23 cellular contexts compared by ENCODE assay signal in the genomic region with DNA sequence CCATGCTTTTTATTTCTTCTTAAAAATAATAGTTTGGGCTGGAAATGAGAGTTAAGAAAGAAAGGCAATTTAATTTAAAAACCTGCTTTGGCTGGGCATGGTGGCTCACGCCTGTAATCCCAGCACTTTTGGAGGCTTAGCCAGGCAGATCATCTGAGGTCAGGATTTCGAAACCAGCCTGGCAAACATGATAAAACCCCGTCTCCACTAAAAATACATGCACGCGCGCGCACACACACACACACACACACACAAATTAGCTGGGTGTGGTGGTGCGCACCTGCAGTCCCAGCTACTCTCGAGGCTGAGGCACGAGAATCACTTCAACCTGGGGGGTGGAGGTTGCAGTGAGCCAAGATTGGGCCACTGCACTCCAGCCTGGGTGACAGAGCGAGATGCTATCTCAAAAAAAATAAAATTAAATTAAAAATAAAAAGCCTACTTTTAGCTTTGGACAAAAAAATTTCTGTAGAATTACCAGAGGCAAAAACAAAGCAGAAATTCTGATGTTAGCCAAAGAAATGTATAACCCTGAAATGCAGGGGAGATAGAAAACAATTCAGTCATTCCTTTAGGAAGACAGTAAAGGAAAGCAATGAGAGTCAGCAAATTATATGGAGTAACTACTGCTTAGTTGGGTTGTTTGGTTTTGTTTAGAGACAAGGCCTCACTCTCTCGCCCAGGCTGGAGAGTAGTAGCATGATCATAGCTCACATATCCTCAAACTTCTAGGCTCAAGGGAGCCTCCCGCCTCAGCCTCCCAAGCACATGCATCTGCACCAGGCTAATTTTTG.
"Had no signal": no experiment of that assay in that cellular context is flagged by ENCODE, and none has a peak within 500 bp of the region (broad histone marks: within the 10 kb centered on the region; RNA-seq: fewer than 3 reads in every experiment).

No MANE protein-coding gene starts in this region.

- H3K36me3 Mint-ChIP-seq: activated CD8-positive, alpha-beta memory T cell treated with anti-CD3 and anti-CD28 coated beads, Interleukin-2, amount 10 ng/mL, durations not matched to agents 7 days and 5 days; activated naive CD8-positive, alpha-beta T cell treated with anti-CD3 and anti-CD28 coated beads for 36 hours; mesothelial cell of epicardium; WTC11 had no signal

- H3K4me1 Mint-ChIP-seq: activated CD4-positive, alpha-beta memory T cell treated with anti-CD3 and anti-CD28 coated beads, Interleukin-2, amount 10 ng/mL, durations not matched to agents 7 days and 5 days; activated CD4-positive, alpha-beta T cell treated with anti-CD3 and anti-CD28 coated beads for 36 hours; activated CD8-positive, alpha-beta memory T cell treated with anti-CD3 and anti-CD28 coated beads, Interleukin-2, amount 10 ng/mL, durations not matched to agents 7 days and 5 days; activated naive CD8-positive, alpha-beta T cell treated with anti-CD3 and anti-CD28 coated beads for 36 hours; activated T-helper 17 cell treated with anti-CD3 and anti-CD28 coated beads, Interleukin-2, amount 50 U/mL, for 72 hours had no signal

- H3K27ac ChIP-seq: cardiac muscle cell, esophagus muscularis mucosa, left lung, parathyroid adenoma, thyroid gland had no signal

- H3K4me3 Mint-ChIP-seq: activated CD4-positive, alpha-beta memory T cell treated with anti-CD3 and anti-CD28 coated beads, Interleukin-2, amount 10 ng/mL, durations not matched to agents 7 days and 5 days; activated CD4-positive, alpha-beta T cell treated with anti-CD3 and anti-CD28 coated beads for 36 hours; activated CD8-positive, alpha-beta memory T cell treated with anti-CD3 and anti-CD28 coated beads, Interleukin-2, amount 10 ng/mL, durations not matched to agents 7 days and 5 days; activated naive CD8-positive, alpha-beta T cell treated with anti-CD3 and anti-CD28 coated beads for 36 hours; activated T-helper 17 cell treated with anti-CD3 and anti-CD28 coated beads, Interleukin-2, amount 50 U/mL, for 72 hours; dendritic cell treated with granulocyte-macrophage colony-stimulating factor and Interleukin-4, amounts not matched to agents 40 ng/mL and 50 ng/mL, for 4 days; mesothelial cell of epicardium; nephron; WTC11 had no signal

- DNase-seq: activated CD4-positive, alpha-beta memory T cell treated with anti-CD3 and anti-CD28 coated beads, Interleukin-2, amount 10 ng/mL, durations not matched to agents 7 days and 5 days; activated CD4-positive, alpha-beta T cell treated with anti-CD3 and anti-CD28 coated beads for 36 hours; activated CD8-positive, alpha-beta memory T cell treated with anti-CD3 and anti-CD28 coated beads, Interleukin-2, amount 10 ng/mL, durations not matched to agents 7 days and 5 days; activated naive CD4-positive, alpha-beta T cell; activated naive CD8-positive, alpha-beta T cell treated with anti-CD3 and anti-CD28 coated beads for 36 hours; amygdala; effector CD8-positive, alpha-beta T cell; hippocampal formation; left lung; stimulated activated CD4-positive, alpha-beta T cell treated with anti-CD3 and anti-CD28 coated beads, Interleukin-12 subunit alpha, Interleukin-12 subunit beta, amount 100 ng/mL, for 4 hours; stimulated activated CD4-positive, alpha-beta T cell treated with anti-CD3 and anti-CD28 coated beads, Interleukin-1b, Interleukin-23, amount 100 ng/mL, for 48 hours; stimulated activated CD8-positive, alpha-beta memory T cell treated with anti-CD3 and anti-CD28 coated beads, Interleukin-4, amount 100 ng/mL, for 48 hours; stimulated activated naive CD4-positive, alpha-beta T cell; T-helper 2 cell; thyroid gland had no signal

- H3K27ac Mint-ChIP-seq: activated CD4-positive, alpha-beta memory T cell treated with anti-CD3 and anti-CD28 coated beads, Interleukin-2, amount 10 ng/mL, durations not matched to agents 7 days and 5 days; activated CD4-positive, alpha-beta T cell treated with anti-CD3 and anti-CD28 coated beads for 36 hours; activated CD8-positive, alpha-beta memory T cell treated with anti-CD3 and anti-CD28 coated beads, Interleukin-2, amount 10 ng/mL, durations not matched to agents 7 days and 5 days; activated naive CD8-positive, alpha-beta T cell treated with anti-CD3 and anti-CD28 coated beads for 36 hours; activated T-helper 17 cell treated with anti-CD3 and anti-CD28 coated beads, Interleukin-2, amount 50 U/mL, for 72 hours; dendritic cell treated with granulocyte-macrophage colony-stimulating factor and Interleukin-4, amounts not matched to agents 40 ng/mL and 50 ng/mL, for 4 days; mesothelial cell of epicardium; nephron; WTC11 had no signal

- H3K27me3 Mint-ChIP-seq: activated CD4-positive, alpha-beta T cell treated with anti-CD3 and anti-CD28 coated beads for 36 hours; activated naive CD8-positive, alpha-beta T cell treated with anti-CD3 and anti-CD28 coated beads for 36 hours; dendritic cell treated with granulocyte-macrophage colony-stimulating factor and Interleukin-4, amounts not matched to agents 40 ng/mL and 50 ng/mL, for 4 days had no signal

- ATAC-seq: activated CD4-positive, alpha-beta T cell treated with anti-CD3 and anti-CD28 coated beads for 36 hours; activated CD8-positive, alpha-beta memory T cell treated with anti-CD3 and anti-CD28 coated beads, Interleukin-2, amount 10 ng/mL, durations not matched to agents 7 days and 5 days; activated T-helper 17 cell treated with anti-CD3 and anti-CD28 coated beads, Interleukin-2, amount 50 U/mL, for 72 hours; left lung; WTC11 had no signal

- H3K4me1 ChIP-seq: parathyroid adenoma, thyroid gland had no signal

- H3K9me3 Mint-ChIP-seq: activated CD4-positive, alpha-beta memory T cell treated with anti-CD3 and anti-CD28 coated beads, Interleukin-2, amount 10 ng/mL, durations not matched to agents 7 days and 5 days; activated naive CD8-positive, alpha-beta T cell treated with anti-CD3 and anti-CD28 coated beads for 36 hours; activated T-helper 17 cell treated with anti-CD3 and anti-CD28 coated beads, Interleukin-2, amount 50 U/mL, for 72 hours; WTC11 had no signal

- H3K4me3 ChIP-seq: cardiac muscle cell, esophagus muscularis mucosa, left lung, thyroid gland had no signal

- H3K27me3 ChIP-seq: cardiac muscle cell, esophagus muscularis mucosa, left lung, thyroid gland had no signal

- H3K9me3 ChIP-seq: esophagus muscularis mucosa, left lung, thyroid gland had no signal

- H3K36me3 ChIP-seq: cardiac muscle cell, esophagus muscularis mucosa, left lung, thyroid gland had no signal
